9 cellular contexts compared by ENCODE assay signal in the genomic region with DNA sequence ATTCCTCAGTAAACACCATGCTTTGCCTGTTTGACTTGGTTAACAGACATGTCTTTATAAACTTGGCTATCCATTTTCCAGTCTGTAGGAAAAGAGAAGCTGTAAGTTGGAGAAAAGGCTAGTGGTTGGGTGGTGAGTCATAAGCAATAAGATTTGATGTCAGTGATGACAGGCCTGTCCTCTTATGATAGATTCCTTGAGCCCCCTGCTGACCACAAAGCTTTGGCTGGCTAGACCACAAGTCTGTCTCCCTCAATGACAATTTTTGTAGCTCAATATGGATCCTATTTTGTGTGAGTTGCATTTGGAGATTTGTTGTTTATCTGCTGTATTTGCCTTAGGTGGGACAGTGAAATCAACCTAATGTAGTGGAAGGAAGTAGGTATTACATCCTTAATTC.
DNase-seq lines count a peak whose midpoint lies in the region; TF ChIP-seq lines count a peak whose summit lies in the region.
"Had no signal": no experiment of that assay in that cellular context is flagged by ENCODE, and none has a peak within 500 bp of the region (broad histone marks: within the 10 kb centered on the region; RNA-seq: fewer than 3 reads in every experiment).

No MANE protein-coding gene starts in this region.

- no peak for TF ChIP-seq CTCF in HFF-Myc (IDR thresholded peaks at IDR 0.05; ENCODE audit: low read depth, low read length, missing control alignments)

- DNase-seq in AML-193 (lab: John Stamatoyannopoulos, UW) (peak; percentile 3 to 40), HFF-Myc (ENCODE audit: extremely low read depth, low read depth) (peak; percentile 26), UCSD-AML1 (lab: John Stamatoyannopoulos, UW; ENCODE audit: unreplicated experiment) (peak; percentile 28), glomerular endothelial cell (ENCODE audit: extremely low read depth, low read depth, low spot score) (peak; percentile 29), NCI-H2227 treated with DMSO at 0.1 percent for 48 hours (lab: John Stamatoyannopoulos, UW) (no peak), Ammon's horn (ENCODE audit: low spot score) (no peak), NCI-H524 (lab: John Stamatoyannopoulos, UW) (no peak)
- DNase-seq in stimulated activated naive CD4-positive, alpha-beta T cell (lab: John Stamatoyannopoulos, UW) = no peak
- DNase-seq: NCI-H1092 had no signal

- H3K4me3 ChIP-seq in HFF-Myc (replicated peaks; ENCODE audit: low read depth, low read length) = no peak overlapping the region

Comparison
In these comparisons a context has a peak if more than half of its experiments do, and no peak if none do; other contexts are left out.
1. DNase-seq: peak in AML-193 (2 of 2), HFF-Myc (single experiment), UCSD-AML1 (single experiment) and glomerular endothelial cell (single experiment); none in NCI-H2227 treated with DMSO at 0.1 percent for 48 hours (single experiment), Ammon's horn (single experiment), stimulated activated naive CD4-positive, alpha-beta T cell (0 of 6) and NCI-H524 (0 of 2).